1 cellular context compared by ENCODE assay signal in the genomic region with DNA sequence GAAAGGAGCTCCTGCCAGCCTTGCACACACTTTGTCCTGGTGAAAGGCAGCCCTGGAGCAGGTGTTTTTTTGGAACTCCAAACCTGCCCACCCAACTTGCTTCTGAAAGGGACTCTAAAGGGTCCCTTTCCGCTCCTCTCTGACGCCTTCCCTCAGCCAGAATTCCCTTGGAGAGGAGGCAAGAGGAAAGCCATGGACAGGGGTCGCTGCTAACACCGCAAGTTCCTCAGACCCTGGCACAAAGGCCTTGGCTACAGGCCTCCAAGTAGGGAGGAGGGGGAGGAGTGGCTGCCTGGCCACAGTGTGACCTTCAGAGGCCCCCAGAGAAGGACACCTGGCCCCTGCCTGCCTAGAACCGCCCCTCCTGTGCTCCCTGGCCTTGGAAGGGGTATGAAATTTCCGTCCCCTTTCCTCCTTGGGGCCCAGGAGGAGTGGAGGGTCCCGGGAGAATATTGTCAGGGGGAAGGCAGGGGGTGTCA.
A peak's percentile ranks its signal among the peaks of the same experiment; 100 is the strongest.
TF ChIP-seq lines count a peak whose summit lies in the region.

No MANE protein-coding gene starts in this region.

TF ChIP-seq in HepG2, 621 proteins besides CTCF, POLR2A, EP300 and RAD21 (continued from another document and continues in another):
- TF ChIP-seq, protein P1, sequence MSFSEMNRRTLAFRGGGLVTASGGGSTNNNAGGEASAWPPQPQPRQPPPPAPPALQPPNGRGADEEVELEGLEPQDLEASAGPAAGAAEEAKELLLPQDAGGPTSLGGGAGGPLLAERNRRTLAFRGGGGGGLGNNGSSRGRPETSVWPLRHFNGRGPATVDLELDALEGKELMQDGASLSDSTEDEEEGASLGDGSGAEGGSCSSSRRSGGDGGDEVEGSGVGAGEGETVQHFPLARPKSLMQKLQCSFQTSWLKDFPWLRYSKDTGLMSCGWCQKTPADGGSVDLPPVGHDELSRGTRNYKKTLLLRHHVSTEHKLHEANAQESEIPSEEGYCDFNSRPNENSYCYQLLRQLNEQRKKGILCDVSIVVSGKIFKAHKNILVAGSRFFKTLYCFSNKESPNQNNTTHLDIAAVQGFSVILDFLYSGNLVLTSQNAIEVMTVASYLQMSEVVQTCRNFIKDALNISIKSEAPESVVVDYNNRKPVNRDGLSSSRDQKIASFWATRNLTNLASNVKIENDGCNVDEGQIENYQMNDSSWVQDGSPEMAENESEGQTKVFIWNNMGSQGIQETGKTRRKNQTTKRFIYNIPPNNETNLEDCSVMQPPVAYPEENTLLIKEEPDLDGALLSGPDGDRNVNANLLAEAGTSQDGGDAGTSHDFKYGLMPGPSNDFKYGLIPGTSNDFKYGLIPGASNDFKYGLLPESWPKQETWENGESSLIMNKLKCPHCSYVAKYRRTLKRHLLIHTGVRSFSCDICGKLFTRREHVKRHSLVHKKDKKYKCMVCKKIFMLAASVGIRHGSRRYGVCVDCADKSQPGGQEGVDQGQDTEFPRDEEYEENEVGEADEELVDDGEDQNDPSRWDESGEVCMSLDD (CRISPR knock-in tag; IDR thresholded peaks at IDR 0.05; ENCODE audit: borderline replicate concordance), result no peak
- TF ChIP-seq NCOA2 (CRISPR knock-in tag; IDR thresholded peaks at IDR 0.05), result peak; percentile 15; the same call in 1 of the 2 replicates
- TF ChIP-seq SMAD9 (CRISPR knock-in tag; IDR thresholded peaks at IDR 0.05), result no peak
- TF ChIP-seq ZNF17 (CRISPR knock-in tag; IDR thresholded peaks at IDR 0.05), result no peak
- peak; percentile 48; the same call in 1 of the 2 replicates for TF ChIP-seq ZNF501 (CRISPR knock-in tag; IDR thresholded peaks at IDR 0.05)
- TF ChIP-seq, protein P2, sequence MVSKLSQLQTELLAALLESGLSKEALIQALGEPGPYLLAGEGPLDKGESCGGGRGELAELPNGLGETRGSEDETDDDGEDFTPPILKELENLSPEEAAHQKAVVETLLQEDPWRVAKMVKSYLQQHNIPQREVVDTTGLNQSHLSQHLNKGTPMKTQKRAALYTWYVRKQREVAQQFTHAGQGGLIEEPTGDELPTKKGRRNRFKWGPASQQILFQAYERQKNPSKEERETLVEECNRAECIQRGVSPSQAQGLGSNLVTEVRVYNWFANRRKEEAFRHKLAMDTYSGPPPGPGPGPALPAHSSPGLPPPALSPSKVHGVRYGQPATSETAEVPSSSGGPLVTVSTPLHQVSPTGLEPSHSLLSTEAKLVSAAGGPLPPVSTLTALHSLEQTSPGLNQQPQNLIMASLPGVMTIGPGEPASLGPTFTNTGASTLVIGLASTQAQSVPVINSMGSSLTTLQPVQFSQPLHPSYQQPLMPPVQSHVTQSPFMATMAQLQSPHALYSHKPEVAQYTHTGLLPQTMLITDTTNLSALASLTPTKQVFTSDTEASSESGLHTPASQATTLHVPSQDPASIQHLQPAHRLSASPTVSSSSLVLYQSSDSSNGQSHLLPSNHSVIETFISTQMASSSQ (IDR thresholded peaks at IDR 0.05; ENCODE audit: low read depth), result no peak
- TF ChIP-seq, protein P2 (CRISPR knock-in tag; IDR thresholded peaks at IDR 0.05; ENCODE audit: borderline replicate concordance), result no peak
- no peak for TF ChIP-seq KLF16 (CRISPR knock-in tag; IDR thresholded peaks at IDR 0.05)
- peak; percentile 73 for TF ChIP-seq ZC3H13 (CRISPR knock-in tag; IDR thresholded peaks at IDR 0.05)
- no peak for TF ChIP-seq GFI1 (CRISPR knock-in tag; IDR thresholded peaks at IDR 0.05; ENCODE audit: borderline replicate concordance)
- no peak for TF ChIP-seq IKZF1 (IDR thresholded peaks at IDR 0.05)
- TF ChIP-seq, protein P3, sequence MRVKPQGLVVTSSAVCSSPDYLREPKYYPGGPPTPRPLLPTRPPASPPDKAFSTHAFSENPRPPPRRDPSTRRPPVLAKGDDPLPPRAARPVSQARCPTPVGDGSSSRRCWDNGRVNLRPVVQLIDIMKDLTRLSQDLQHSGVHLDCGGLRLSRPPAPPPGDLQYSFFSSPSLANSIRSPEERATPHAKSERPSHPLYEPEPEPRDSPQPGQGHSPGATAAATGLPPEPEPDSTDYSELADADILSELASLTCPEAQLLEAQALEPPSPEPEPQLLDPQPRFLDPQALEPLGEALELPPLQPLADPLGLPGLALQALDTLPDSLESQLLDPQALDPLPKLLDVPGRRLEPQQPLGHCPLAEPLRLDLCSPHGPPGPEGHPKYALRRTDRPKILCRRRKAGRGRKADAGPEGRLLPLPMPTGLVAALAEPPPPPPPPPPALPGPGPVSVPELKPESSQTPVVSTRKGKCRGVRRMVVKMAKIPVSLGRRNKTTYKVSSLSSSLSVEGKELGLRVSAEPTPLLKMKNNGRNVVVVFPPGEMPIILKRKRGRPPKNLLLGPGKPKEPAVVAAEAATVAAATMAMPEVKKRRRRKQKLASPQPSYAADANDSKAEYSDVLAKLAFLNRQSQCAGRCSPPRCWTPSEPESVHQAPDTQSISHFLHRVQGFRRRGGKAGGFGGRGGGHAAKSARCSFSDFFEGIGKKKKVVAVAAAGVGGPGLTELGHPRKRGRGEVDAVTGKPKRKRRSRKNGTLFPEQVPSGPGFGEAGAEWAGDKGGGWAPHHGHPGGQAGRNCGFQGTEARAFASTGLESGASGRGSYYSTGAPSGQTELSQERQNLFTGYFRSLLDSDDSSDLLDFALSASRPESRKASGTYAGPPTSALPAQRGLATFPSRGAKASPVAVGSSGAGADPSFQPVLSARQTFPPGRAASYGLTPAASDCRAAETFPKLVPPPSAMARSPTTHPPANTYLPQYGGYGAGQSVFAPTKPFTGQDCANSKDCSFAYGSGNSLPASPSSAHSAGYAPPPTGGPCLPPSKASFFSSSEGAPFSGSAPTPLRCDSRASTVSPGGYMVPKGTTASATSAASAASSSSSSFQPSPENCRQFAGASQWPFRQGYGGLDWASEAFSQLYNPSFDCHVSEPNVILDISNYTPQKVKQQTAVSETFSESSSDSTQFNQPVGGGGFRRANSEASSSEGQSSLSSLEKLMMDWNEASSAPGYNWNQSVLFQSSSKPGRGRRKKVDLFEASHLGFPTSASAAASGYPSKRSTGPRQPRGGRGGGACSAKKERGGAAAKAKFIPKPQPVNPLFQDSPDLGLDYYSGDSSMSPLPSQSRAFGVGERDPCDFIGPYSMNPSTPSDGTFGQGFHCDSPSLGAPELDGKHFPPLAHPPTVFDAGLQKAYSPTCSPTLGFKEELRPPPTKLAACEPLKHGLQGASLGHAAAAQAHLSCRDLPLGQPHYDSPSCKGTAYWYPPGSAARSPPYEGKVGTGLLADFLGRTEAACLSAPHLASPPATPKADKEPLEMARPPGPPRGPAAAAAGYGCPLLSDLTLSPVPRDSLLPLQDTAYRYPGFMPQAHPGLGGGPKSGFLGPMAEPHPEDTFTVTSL (CRISPR knock-in tag; IDR thresholded peaks at IDR 0.05; ENCODE audit: borderline replicate concordance), result no peak
- TF ChIP-seq ZNF230 (CRISPR knock-in tag; IDR thresholded peaks at IDR 0.05), result no peak
- TF ChIP-seq ZNF883 (CRISPR knock-in tag; IDR thresholded peaks at IDR 0.05; ENCODE audit: not compliant biosample characterization), result peak; percentile 53
- TF ChIP-seq ZNF672 (CRISPR knock-in tag; IDR thresholded peaks at IDR 0.05), result no peak
- no peak for TF ChIP-seq PRPF4 (IDR thresholded peaks at IDR 0.05; ENCODE audit: low read depth, low read length, poor library complexity, severe bottlenecking)
- no peak for TF ChIP-seq ZNF607 (CRISPR knock-in tag; IDR thresholded peaks at IDR 0.05; ENCODE audit: borderline replicate concordance)
- no peak for TF ChIP-seq ZNF34 (CRISPR knock-in tag; IDR thresholded peaks at IDR 0.05; ENCODE audit: borderline replicate concordance)
- TF ChIP-seq, protein P4, sequence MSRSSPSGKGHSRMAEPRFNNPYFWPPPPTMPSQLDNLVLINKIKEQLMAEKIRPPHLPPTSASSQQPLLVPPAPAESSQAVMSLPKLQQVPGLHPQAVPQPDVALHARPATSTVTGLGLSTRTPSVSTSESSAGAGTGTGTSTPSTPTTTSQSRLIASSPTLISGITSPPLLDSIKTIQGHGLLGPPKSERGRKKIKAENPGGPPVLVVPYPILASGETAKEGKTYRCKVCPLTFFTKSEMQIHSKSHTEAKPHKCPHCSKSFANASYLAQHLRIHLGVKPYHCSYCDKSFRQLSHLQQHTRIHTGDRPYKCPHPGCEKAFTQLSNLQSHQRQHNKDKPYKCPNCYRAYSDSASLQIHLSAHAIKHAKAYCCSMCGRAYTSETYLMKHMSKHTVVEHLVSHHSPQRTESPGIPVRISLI (CRISPR knock-in tag; IDR thresholded peaks at IDR 0.05; ENCODE audit: borderline replicate concordance), result no peak
- TF ChIP-seq HNRNPLL (IDR thresholded peaks at IDR 0.05; ENCODE audit: low read depth, low read length, poor library complexity, severe bottlenecking), result no peak
- no peak for TF ChIP-seq ARNTL (CRISPR knock-in tag; IDR thresholded peaks at IDR 0.05)
- no peak for TF ChIP-seq TBX2 (CRISPR knock-in tag; IDR thresholded peaks at IDR 0.05; ENCODE audit: borderline replicate concordance)
- no peak for TF ChIP-seq ZNF792 (CRISPR knock-in tag; IDR thresholded peaks at IDR 0.05)
- no peak for TF ChIP-seq YEATS2 (CRISPR knock-in tag; IDR thresholded peaks at IDR 0.05; ENCODE audit: borderline replicate concordance)
- TF ChIP-seq ZSCAN21 (CRISPR knock-in tag; IDR thresholded peaks at IDR 0.05; ENCODE audit: borderline replicate concordance), result no peak
- TF ChIP-seq ZNF619 (CRISPR knock-in tag; IDR thresholded peaks at IDR 0.05), result no peak
- no peak for TF ChIP-seq ZNF790 (CRISPR knock-in tag; IDR thresholded peaks at IDR 0.05; ENCODE audit: borderline replicate concordance)
- TF ChIP-seq, protein P5, sequence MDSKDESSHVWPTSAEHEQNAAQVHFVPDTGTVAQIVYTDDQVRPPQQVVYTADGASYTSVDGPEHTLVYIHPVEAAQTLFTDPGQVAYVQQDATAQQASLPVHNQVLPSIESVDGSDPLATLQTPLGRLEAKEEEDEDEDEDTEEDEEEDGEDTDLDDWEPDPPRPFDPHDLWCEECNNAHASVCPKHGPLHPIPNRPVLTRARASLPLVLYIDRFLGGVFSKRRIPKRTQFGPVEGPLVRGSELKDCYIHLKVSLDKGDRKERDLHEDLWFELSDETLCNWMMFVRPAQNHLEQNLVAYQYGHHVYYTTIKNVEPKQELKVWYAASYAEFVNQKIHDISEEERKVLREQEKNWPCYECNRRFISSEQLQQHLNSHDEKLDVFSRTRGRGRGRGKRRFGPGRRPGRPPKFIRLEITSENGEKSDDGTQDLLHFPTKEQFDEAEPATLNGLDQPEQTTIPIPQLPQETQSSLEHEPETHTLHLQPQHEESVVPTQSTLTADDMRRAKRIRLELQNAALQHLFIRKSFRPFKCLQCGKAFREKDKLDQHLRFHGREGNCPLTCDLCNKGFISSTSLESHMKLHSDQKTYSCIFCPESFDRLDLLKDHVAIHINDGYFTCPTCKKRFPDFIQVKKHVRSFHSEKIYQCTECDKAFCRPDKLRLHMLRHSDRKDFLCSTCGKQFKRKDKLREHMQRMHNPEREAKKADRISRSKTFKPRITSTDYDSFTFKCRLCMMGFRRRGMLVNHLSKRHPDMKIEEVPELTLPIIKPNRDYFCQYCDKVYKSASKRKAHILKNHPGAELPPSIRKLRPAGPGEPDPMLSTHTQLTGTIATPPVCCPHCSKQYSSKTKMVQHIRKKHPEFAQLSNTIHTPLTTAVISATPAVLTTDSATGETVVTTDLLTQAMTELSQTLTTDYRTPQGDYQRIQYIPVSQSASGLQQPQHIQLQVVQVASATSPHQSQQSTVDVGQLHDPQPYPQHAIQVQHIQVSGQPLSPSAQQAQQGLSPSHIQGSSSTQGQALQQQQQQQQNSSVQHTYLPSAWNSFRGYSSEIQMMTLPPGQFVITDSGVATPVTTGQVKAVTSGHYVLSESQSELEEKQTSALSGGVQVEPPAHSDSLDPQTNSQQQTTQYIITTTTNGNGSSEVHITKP (CRISPR knock-in tag; IDR thresholded peaks at IDR 0.05; ENCODE audit: low read depth), result no peak; the same call in 1 of the 2 replicates
- no peak for TF ChIP-seq HNRNPUL1 (IDR thresholded peaks at IDR 0.05; ENCODE audit: low read depth, low read length)
- 0 out of 2 replicates have a peak, but pooled peaks have one; percentile 9 for TF ChIP-seq ZSCAN12 (CRISPR knock-in tag; IDR thresholded peaks at IDR 0.05)
- peak; percentile 5; the same call in 1 of the 2 replicates for TF ChIP-seq HDAC1 (CRISPR knock-in tag; IDR thresholded peaks at IDR 0.05)
- no peak for TF ChIP-seq ZMYM3 (CRISPR knock-in tag; IDR thresholded peaks at IDR 0.05)
- TF ChIP-seq JARID2 (CRISPR knock-in tag; IDR thresholded peaks at IDR 0.05; ENCODE audit: insufficient replicate concordance), result no peak
- TF ChIP-seq HMGA1 (CRISPR knock-in tag; conservative IDR thresholded peaks at IDR 0.05), result no peak
- TF ChIP-seq, protein P6, sequence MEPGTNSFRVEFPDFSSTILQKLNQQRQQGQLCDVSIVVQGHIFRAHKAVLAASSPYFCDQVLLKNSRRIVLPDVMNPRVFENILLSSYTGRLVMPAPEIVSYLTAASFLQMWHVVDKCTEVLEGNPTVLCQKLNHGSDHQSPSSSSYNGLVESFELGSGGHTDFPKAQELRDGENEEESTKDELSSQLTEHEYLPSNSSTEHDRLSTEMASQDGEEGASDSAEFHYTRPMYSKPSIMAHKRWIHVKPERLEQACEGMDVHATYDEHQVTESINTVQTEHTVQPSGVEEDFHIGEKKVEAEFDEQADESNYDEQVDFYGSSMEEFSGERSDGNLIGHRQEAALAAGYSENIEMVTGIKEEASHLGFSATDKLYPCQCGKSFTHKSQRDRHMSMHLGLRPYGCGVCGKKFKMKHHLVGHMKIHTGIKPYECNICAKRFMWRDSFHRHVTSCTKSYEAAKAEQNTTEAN (CRISPR knock-in tag; conservative IDR thresholded peaks at IDR 0.05), result no peak
- TF ChIP-seq, protein P7, sequence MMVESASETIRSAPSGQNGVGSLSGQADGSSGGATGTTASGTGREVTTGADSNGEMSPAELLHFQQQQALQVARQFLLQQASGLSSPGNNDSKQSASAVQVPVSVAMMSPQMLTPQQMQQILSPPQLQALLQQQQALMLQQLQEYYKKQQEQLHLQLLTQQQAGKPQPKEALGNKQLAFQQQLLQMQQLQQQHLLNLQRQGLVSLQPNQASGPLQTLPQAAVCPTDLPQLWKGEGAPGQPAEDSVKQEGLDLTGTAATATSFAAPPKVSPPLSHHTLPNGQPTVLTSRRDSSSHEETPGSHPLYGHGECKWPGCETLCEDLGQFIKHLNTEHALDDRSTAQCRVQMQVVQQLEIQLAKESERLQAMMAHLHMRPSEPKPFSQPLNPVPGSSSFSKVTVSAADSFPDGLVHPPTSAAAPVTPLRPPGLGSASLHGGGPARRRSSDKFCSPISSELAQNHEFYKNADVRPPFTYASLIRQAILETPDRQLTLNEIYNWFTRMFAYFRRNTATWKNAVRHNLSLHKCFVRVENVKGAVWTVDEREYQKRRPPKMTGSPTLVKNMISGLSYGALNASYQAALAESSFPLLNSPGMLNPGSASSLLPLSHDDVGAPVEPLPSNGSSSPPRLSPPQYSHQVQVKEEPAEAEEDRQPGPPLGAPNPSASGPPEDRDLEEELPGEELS (CRISPR knock-in tag; IDR thresholded peaks at IDR 0.05), result no peak
- TF ChIP-seq SRSF9 (IDR thresholded peaks at IDR 0.05; ENCODE audit: borderline replicate concordance, insufficient read depth, low read depth, low read length, poor library complexity, severe bottlenecking), result no peak
